ENCODE assay signal across 10 cellular contexts in the genomic region with DNA sequence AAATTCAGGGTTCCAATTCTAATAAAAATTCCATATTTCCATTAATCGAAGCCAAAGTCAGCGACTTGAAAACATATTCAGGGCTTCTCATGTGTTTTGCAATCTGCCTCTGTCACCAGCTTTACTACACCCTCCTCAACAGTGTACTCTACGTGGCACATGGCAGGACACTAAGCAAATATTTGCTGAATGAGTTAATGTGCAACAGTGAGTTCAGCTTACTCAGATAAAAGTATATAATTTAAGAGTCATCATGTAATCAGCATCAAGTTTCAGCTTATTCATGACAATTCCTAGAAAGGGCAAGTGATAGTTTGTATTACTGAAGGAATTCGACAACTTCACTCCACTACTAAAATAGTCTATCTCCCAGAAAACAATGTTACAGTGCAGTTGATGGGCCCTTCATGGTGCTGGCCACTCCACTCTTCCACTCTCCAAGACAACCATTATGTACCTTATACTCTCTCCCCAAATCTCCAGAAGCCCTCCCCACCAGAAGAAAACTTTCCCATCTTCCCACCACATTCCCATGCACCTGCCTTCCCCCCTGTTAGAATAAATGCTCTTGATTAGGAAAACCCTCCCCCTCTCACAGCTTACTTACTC.
DNase-seq lines count a peak whose midpoint lies in the region; ATAC-seq, FAIRE-seq and TF ChIP-seq lines count a peak whose summit lies in the region.
"Had no signal": no experiment of that assay in that cellular context is flagged by ENCODE, and none has a peak within 500 bp of the region (broad histone marks: within the 10 kb centered on the region; RNA-seq: fewer than 3 reads in every experiment).

No MANE protein-coding gene starts in this region.

- FAIRE-seq in H54 (lab: Jason Lieb, UNC), result peak; percentile 76
- FAIRE-seq in frontal cortex (lab: Jason Lieb, UNC), result no peak

- no peak overlapping the region for H3K27ac Mint-ChIP-seq in activated CD8-positive, alpha-beta T cell treated with anti-CD3 and anti-CD28 coated beads, Interleukin-2, amount 10 ng/mL, durations not matched to agents 7 days and 5 days
- H3K27ac Mint-ChIP-seq: activated naive CD8-positive, alpha-beta T cell treated with anti-CD3 and anti-CD28 coated beads, Interleukin-2, amount 10 ng/mL, durations not matched to agents 7 days and 5 days had no signal

- H3K4me1 Mint-ChIP-seq in activated CD8-positive, alpha-beta T cell treated with anti-CD3 and anti-CD28 coated beads, Interleukin-2, amount 10 ng/mL, durations not matched to agents 7 days and 5 days (ENCODE audit: low read depth), result no peaks in the 10 kb centered on the region
- H3K4me1 Mint-ChIP-seq: activated naive CD8-positive, alpha-beta T cell treated with anti-CD3 and anti-CD28 coated beads, Interleukin-2, amount 10 ng/mL, durations not matched to agents 7 days and 5 days had no signal

- CTCF ChIA-PET in activated CD8-positive, alpha-beta T cell treated with anti-CD3 and anti-CD28 coated beads, Interleukin-2, amount 10 ng/mL, durations not matched to agents 7 days and 5 days (lab: Charles Lee), result interaction anchor here (0.7 kb wide), 1 partner anchor 12 kb away, joined by 3 read pairs; no protein-coding TSS in a partner anchor

- POLR2A ChIA-PET in activated CD8-positive, alpha-beta T cell treated with anti-CD3 and anti-CD28 coated beads, Interleukin-2, amount 10 ng/mL, durations not matched to agents 7 days and 5 days (lab: Charles Lee), result no interaction called here

- H3K9me3 Mint-ChIP-seq in activated CD8-positive, alpha-beta T cell treated with anti-CD3 and anti-CD28 coated beads, Interleukin-2, amount 10 ng/mL, durations not matched to agents 7 days and 5 days (ENCODE audit: insufficient read depth), result no peaks in the 10 kb centered on the region
- H3K9me3 Mint-ChIP-seq: activated naive CD8-positive, alpha-beta T cell treated with anti-CD3 and anti-CD28 coated beads, Interleukin-2, amount 10 ng/mL, durations not matched to agents 7 days and 5 days had no signal

- no peak overlapping the region for H3K4me3 Mint-ChIP-seq in activated CD8-positive, alpha-beta T cell treated with anti-CD3 and anti-CD28 coated beads, Interleukin-2, amount 10 ng/mL, durations not matched to agents 7 days and 5 days
- H3K4me3 Mint-ChIP-seq: activated naive CD8-positive, alpha-beta T cell treated with anti-CD3 and anti-CD28 coated beads, Interleukin-2, amount 10 ng/mL, durations not matched to agents 7 days and 5 days had no signal

- H3K36me3 Mint-ChIP-seq in activated CD8-positive, alpha-beta T cell treated with anti-CD3 and anti-CD28 coated beads, Interleukin-2, amount 10 ng/mL, durations not matched to agents 7 days and 5 days (ENCODE audit: low read depth), result no peaks in the 10 kb centered on the region
- H3K36me3 Mint-ChIP-seq: activated naive CD8-positive, alpha-beta T cell treated with anti-CD3 and anti-CD28 coated beads, Interleukin-2, amount 10 ng/mL, durations not matched to agents 7 days and 5 days had no signal

- H3K27me3 Mint-ChIP-seq in activated CD8-positive, alpha-beta T cell treated with anti-CD3 and anti-CD28 coated beads, Interleukin-2, amount 10 ng/mL, durations not matched to agents 7 days and 5 days (ENCODE audit: low read depth), result peaks cover 7% of the 10 kb centered on the region

- DNase-seq in H54 (ENCODE audit: insufficient read length, low spot score), result no peak
- peak; percentile 26 for DNase-seq in NCI-H774 (lab: John Stamatoyannopoulos, UW)
- peak; percentile 92 for DNase-seq in renal cortical epithelial cell (ENCODE audit: low read depth)
- no peak for DNase-seq in NCI-H2107 treated with DMSO at 0.1 percent for 48 hours (lab: John Stamatoyannopoulos, UW; ENCODE audit: unreplicated experiment)
- no peak for DNase-seq in frontal cortex (ENCODE audit: low spot score in 2 of 2)
- DNase-seq in activated CD8-positive, alpha-beta T cell treated with anti-CD3 and anti-CD28 coated beads, Interleukin-2, amount 10 ng/mL, durations not matched to agents 7 days and 5 days, result no peak
- DNase-seq: activated CD4-positive, alpha-beta T cell treated with anti-CD3 and anti-CD28 coated beads for 1 hour; activated naive CD8-positive, alpha-beta T cell treated with anti-CD3 and anti-CD28 coated beads, Interleukin-2, amount 10 ng/mL, durations not matched to agents 7 days and 5 days had no signal

- ATAC-seq in esophagus mucosa (peak; percentile 92), GM21390 (IDR thresholded peaks at IDR 0.05; ENCODE audit: unreplicated experiment) (no peak)
- ATAC-seq in activated CD8-positive, alpha-beta T cell treated with anti-CD3 and anti-CD28 coated beads, Interleukin-2, amount 10 ng/mL, durations not matched to agents 7 days and 5 days, result no peak

- TF ChIP-seq POLR2A in H54 (IDR thresholded peaks at IDR 0.05; ENCODE audit: low read depth, low read length), result no peak

Comparison
In these comparisons a context has a peak if more than half of its experiments do, and no peak if none do; other contexts are left out.
1. DNase-seq: peak in NCI-H774 (single experiment) and renal cortical epithelial cell (single experiment); none in H54 (single experiment), NCI-H2107 treated with DMSO at 0.1 percent for 48 hours (single experiment), frontal cortex (0 of 2) and activated CD8-positive, alpha-beta T cell treated with anti-CD3 and anti-CD28 coated beads, Interleukin-2, amount 10 ng/mL, durations not matched to agents 7 days and 5 days (single experiment).